In the genomic region with DNA sequence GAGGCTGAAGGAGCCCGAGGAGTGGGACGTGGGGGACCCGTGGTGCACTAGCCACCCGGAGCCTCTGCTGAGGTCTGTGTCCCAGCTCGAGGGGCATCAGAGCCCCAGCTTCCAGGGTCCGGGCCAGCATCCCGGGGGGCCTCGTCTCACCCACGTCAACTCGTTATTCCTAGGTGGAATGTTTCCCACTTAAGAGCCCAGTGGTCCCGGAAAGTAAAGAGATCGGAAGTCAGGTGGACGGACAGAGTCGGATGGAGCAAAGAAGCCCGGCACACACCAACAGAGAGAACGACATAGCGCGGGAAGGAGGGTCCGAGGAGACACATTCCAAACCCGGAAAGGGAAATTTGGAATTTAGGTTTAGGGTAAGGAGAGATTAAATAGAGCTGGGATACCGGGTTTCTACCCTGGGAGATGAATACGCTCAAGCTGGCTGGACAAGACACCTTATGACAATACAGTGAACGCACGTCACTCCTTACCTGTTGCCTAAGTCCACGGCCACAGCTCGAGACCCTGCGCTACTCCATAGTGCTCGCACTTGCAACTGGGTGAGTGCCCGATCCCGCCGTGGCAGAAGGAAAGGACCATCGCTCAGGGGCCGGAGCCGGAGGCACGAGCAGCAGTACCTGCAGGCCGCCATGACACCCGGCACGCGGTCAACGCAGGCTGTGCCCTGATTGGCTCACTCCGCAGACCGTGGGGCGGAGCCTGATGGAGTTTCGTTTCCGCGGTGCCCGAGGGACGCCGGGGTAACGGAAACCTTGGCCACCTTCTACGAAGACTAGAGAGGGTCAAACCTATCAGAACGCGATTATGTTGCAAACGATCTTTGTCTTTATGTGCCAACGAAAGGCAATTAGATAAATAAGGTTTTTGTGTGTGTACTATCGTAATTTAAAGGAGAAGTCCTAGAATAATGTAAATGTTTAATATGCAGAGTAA, we compare ENCODE assay signal across 1 cellular context.
TF ChIP-seq lines count a peak whose summit lies in the region.

Gene PNPT1 (minus strand): TSS at position 664 of the 945 bp plus-strand sequence. CDS start 21 bp downstream, at position 643.

TF ChIP-seq in HEK293, 187 proteins besides CTCF, POLR2A, EP300 and RAD21 (continued from another document and continues in another):
- no peak for TF ChIP-seq TSHZ1 (tag by site-specific recombination; IDR thresholded peaks at IDR 0.05; ENCODE audit: borderline replicate concordance)
- no peak for TF ChIP-seq ZNF221 (tag by site-specific recombination; IDR thresholded peaks at IDR 0.05; ENCODE audit: borderline replicate concordance)
- TF ChIP-seq, protein P1, sequence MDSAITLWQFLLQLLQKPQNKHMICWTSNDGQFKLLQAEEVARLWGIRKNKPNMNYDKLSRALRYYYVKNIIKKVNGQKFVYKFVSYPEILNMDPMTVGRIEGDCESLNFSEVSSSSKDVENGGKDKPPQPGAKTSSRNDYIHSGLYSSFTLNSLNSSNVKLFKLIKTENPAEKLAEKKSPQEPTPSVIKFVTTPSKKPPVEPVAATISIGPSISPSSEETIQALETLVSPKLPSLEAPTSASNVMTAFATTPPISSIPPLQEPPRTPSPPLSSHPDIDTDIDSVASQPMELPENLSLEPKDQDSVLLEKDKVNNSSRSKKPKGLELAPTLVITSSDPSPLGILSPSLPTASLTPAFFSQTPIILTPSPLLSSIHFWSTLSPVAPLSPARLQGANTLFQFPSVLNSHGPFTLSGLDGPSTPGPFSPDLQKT (IDR thresholded peaks at IDR 0.05; ENCODE audit: borderline replicate concordance, low read depth, low read length) = no peak
- TF ChIP-seq ZNF146 (tag by site-specific recombination; IDR thresholded peaks at IDR 0.05) = no peak
- TF ChIP-seq, protein P2, sequence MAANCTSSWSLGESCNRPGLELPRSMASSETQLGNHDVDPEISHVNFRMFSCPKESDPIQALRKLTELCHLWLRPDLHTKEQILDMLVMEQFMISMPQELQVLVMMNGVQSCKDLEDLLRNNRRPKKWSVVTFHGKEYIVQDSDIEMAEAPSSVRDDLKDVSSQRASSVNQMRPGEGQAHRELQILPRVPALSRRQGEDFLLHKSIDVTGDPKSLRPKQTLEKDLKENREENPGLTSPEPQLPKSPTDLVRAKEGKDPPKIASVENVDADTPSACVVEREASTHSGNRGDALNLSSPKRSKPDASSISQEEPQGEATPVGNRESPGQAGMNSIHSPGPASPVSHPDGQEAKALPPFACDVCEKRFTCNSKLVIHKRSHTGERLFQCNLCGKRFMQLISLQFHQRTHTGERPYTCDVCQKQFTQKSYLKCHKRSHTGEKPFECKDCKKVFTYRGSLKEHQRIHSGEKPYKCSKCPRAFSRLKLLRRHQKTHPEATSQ (tag by site-specific recombination; IDR thresholded peaks at IDR 0.05) = no peak
- TF ChIP-seq EGR2 (tag by site-specific recombination; IDR thresholded peaks at IDR 0.05; ENCODE audit: low read depth) = no peak
- TF ChIP-seq, protein P3, sequence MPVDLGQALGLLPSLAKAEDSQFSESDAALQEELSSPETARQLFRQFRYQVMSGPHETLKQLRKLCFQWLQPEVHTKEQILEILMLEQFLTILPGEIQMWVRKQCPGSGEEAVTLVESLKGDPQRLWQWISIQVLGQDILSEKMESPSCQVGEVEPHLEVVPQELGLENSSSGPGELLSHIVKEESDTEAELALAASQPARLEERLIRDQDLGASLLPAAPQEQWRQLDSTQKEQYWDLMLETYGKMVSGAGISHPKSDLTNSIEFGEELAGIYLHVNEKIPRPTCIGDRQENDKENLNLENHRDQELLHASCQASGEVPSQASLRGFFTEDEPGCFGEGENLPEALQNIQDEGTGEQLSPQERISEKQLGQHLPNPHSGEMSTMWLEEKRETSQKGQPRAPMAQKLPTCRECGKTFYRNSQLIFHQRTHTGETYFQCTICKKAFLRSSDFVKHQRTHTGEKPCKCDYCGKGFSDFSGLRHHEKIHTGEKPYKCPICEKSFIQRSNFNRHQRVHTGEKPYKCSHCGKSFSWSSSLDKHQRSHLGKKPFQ (tag by site-specific recombination; IDR thresholded peaks at IDR 0.05) = no peak
- TF ChIP-seq ZSCAN30 (tag by site-specific recombination; IDR thresholded peaks at IDR 0.05) = 0 out of 2 replicates have a peak, but pooled peaks have one; percentile 24
- no peak for TF ChIP-seq ZNF341 (tag by site-specific recombination; IDR thresholded peaks at IDR 0.05; ENCODE audit: low read depth)
- no peak for TF ChIP-seq BCL11A (tag by site-specific recombination; IDR thresholded peaks at IDR 0.05; ENCODE audit: low read depth)
- TF ChIP-seq ZNF664 (tag by site-specific recombination; IDR thresholded peaks at IDR 0.05) = no peak
- no peak for TF ChIP-seq GLIS2 (tag by site-specific recombination; IDR thresholded peaks at IDR 0.05)
- no peak for TF ChIP-seq ZNF324 (tag by site-specific recombination; IDR thresholded peaks at IDR 0.05)
- TF ChIP-seq ZFP41 (tag by site-specific recombination; IDR thresholded peaks at IDR 0.05; ENCODE audit: borderline replicate concordance) = no peak
- TF ChIP-seq, protein P4, sequence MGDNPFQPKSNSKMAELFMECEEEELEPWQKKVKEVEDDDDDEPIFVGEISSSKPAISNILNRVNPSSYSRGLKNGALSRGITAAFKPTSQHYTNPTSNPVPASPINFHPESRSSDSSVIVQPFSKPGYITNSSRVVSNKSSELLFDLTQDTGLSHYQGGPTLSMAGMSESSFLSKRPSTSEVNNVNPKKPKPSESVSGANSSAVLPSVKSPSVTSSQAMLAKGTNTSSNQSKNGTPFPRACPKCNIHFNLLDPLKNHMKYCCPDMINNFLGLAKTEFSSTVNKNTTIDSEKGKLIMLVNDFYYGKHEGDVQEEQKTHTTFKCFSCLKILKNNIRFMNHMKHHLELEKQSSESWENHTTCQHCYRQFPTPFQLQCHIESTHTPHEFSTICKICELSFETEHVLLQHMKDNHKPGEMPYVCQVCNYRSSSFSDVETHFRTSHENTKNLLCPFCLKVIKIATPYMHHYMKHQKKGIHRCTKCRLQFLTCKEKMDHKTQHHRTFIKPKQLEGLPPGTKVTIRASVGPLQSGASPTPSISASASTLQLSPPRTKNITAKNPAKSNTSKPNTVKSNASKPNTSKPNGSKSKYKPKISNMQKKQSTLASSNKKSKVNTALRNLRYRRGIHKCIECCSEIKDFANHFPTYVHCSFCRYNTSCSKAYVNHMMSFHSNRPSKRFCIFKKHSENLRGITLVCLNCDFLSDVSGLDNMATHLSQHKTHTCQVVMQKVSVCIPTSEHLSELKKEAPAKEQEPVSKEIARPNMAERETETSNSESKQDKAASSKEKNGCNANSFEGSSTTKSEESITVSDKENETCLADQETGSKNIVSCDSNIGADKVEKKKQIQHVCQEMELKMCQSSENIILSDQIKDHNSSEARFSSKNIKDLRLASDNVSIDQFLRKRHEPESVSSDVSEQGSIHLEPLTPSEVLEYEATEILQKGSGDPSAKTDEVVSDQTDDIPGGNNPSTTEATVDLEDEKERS (tag by site-specific recombination; IDR thresholded peaks at IDR 0.05) = no peak
- TF ChIP-seq ZNF239 (tag by site-specific recombination; IDR thresholded peaks at IDR 0.05) = no peak
- no peak for TF ChIP-seq ZNF184 (tag by site-specific recombination; IDR thresholded peaks at IDR 0.05)
- TF ChIP-seq GFI1B (tag by site-specific recombination; IDR thresholded peaks at IDR 0.05) = no peak
- TF ChIP-seq, protein P5, sequence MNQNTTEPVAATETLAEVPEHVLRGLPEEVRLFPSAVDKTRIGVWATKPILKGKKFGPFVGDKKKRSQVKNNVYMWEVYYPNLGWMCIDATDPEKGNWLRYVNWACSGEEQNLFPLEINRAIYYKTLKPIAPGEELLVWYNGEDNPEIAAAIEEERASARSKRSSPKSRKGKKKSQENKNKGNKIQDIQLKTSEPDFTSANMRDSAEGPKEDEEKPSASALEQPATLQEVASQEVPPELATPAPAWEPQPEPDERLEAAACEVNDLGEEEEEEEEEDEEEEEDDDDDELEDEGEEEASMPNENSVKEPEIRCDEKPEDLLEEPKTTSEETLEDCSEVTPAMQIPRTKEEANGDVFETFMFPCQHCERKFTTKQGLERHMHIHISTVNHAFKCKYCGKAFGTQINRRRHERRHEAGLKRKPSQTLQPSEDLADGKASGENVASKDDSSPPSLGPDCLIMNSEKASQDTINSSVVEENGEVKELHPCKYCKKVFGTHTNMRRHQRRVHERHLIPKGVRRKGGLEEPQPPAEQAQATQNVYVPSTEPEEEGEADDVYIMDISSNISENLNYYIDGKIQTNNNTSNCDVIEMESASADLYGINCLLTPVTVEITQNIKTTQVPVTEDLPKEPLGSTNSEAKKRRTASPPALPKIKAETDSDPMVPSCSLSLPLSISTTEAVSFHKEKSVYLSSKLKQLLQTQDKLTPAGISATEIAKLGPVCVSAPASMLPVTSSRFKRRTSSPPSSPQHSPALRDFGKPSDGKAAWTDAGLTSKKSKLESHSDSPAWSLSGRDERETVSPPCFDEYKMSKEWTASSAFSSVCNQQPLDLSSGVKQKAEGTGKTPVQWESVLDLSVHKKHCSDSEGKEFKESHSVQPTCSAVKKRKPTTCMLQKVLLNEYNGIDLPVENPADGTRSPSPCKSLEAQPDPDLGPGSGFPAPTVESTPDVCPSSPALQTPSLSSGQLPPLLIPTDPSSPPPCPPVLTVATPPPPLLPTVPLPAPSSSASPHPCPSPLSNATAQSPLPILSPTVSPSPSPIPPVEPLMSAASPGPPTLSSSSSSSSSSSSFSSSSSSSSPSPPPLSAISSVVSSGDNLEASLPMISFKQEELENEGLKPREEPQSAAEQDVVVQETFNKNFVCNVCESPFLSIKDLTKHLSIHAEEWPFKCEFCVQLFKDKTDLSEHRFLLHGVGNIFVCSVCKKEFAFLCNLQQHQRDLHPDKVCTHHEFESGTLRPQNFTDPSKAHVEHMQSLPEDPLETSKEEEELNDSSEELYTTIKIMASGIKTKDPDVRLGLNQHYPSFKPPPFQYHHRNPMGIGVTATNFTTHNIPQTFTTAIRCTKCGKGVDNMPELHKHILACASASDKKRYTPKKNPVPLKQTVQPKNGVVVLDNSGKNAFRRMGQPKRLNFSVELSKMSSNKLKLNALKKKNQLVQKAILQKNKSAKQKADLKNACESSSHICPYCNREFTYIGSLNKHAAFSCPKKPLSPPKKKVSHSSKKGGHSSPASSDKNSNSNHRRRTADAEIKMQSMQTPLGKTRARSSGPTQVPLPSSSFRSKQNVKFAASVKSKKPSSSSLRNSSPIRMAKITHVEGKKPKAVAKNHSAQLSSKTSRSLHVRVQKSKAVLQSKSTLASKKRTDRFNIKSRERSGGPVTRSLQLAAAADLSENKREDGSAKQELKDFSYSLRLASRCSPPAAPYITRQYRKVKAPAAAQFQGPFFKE (tag by site-specific recombination; IDR thresholded peaks at IDR 0.05; ENCODE audit: borderline replicate concordance) = no peak
- TF ChIP-seq ZFP69B (tag by site-specific recombination; IDR thresholded peaks at IDR 0.05) = peak; percentile 73; the same call in 1 of the 2 replicates
- peak; percentile 66 for TF ChIP-seq ZNF518A (tag by site-specific recombination; conservative IDR thresholded peaks at IDR 0.05; ENCODE audit: low read depth)
- no peak for TF ChIP-seq ZNF350 (tag by site-specific recombination; IDR thresholded peaks at IDR 0.05)
